19 cellular contexts compared by ENCODE assay signal in genomic region chr2:230414302-230414701, GRCh38. TPM values are rescaled to one million over a fixed set of nuclear protein-coding genes. Genes with fewer than 3 reads are reported as not detected.
DNase-seq lines count a peak whose midpoint lies in the region; ATAC-seq and TF ChIP-seq lines count a peak whose summit lies in the region.
"Had no signal": no experiment of that assay in that cellular context is flagged by ENCODE, and none has a peak within 500 bp of the region (broad histone marks: within the 10 kb centered on the region; RNA-seq: fewer than 3 reads in every experiment).

No MANE protein-coding gene starts in this region.

- no peak for DNase-seq in CD4-positive, alpha-beta memory T cell
- DNase-seq in lower lobe of right lung (no peak), D341Med (ENCODE audit: low spot score) (no peak), A673 (ENCODE audit: low spot score) (no peak), HT-29 (ENCODE audit: low spot score) (no peak)
- DNase-seq: C1 segment of cervical spinal cord; NCI-H187 treated with DMSO at 0.1 percent for 48 hours; NCI-H510A treated with DMSO at 0.1 percent for 48 hours; SJCRH30; stimulated activated CD4-positive, alpha-beta T cell treated with anti-CD3 and anti-CD28 coated beads, Interleukin-4, amount 100 ng/mL, for 24 hours; stimulated activated CD8-positive, alpha-beta memory T cell treated with anti-CD3 and anti-CD28 coated beads, Interleukin-4, amount 100 ng/mL, for 48 hours; trophoblast cell had no signal

- H3K27me3 ChIP-seq in BLaER1 treated with 17β-estradiol and CSF1 and Interleukin-3, amounts not matched to agents 10 nM and 100 nM = no peaks in the 10 kb centered on the region
- H3K27me3 ChIP-seq in CD4-positive, alpha-beta memory T cell (ENCODE audit: insufficient read depth, low read length) = no peaks in the 10 kb centered on the region
- no peaks in the 10 kb centered on the region for H3K27me3 ChIP-seq in lower lobe of right lung (ENCODE audit: low read depth)
- H3K27me3 ChIP-seq in A673 (replicated peaks; ENCODE audit: insufficient read depth, low read depth, low read length, poor library complexity) = peaks cover 20% of the 10 kb centered on the region
- H3K27me3 ChIP-seq: SJCRH30 had no signal

- peak overlapping the region; percentile 69 to 100 (median 99) for H3K27ac Mint-ChIP-seq in CD4-positive, alpha-beta memory T cell
- peak overlapping the region; percentile 96 for H3K27ac Mint-ChIP-seq in activated T-helper 17 cell treated with anti-CD3 and anti-CD28 coated beads, Interleukin-2, amount 50 U/mL, for 72 hours

- H3K4me3 ChIP-seq in BLaER1 treated with 17β-estradiol and CSF1 and Interleukin-3, amounts not matched to agents 10 nM and 100 nM = no peak overlapping the region
- no peak overlapping the region for H3K4me3 ChIP-seq in CD4-positive, alpha-beta memory T cell (ENCODE audit: low read length in 2 of 2)
- no peak overlapping the region for H3K4me3 ChIP-seq in lower lobe of right lung
- H3K4me3 ChIP-seq in A673 (ENCODE audit: low read depth, low read length, poor library complexity, severe bottlenecking) = no peak overlapping the region
- H3K4me3 ChIP-seq: cardiac muscle cell, hepatocyte, SJCRH30 had no signal

- intact Hi-C loops in CD4-positive, alpha-beta memory T cell (cut with micrococcal nuclease) = loop anchor here (5.0 to 10.0 kb wide), 2 partner anchors 300 to 347 kb away; partner anchors contain the start of genes CAB39 and SLC16A14
- intact Hi-C loops in lower lobe of right lung (cut with DNase I) = no loop called here
- intact Hi-C loops in A673 (cut with micrococcal nuclease; ENCODE audit: unreplicated experiment) = no loop called here

- peak overlapping the region in 6 of 11 experiments; percentile 78 to 98 (median 90); a peak in 11 of 22 replicates for H3K4me2 ChIP-seq in BLaER1 treated with 17β-estradiol and CSF1 and Interleukin-3, amounts not matched to agents 10 nM and 100 nM
- H3K4me2 ChIP-seq: hepatocyte had no signal

- BruUV-seq in A673 (replicated peaks; lab: Mats Ljungman, UMichigan) = no TSS peak

- peak overlapping the region in 5 of 11 experiments; percentile 15 to 96 (median 89); a peak in 6 of 22 replicates for H3K27ac ChIP-seq in BLaER1 treated with 17β-estradiol and CSF1 and Interleukin-3, amounts not matched to agents 10 nM and 100 nM
- peak overlapping the region; percentile 16 for H3K27ac ChIP-seq in CD4-positive, alpha-beta memory T cell (ENCODE audit: low read depth, low read length)
- peak overlapping the region; percentile 8 for H3K27ac ChIP-seq in lower lobe of right lung
- H3K27ac ChIP-seq in A673 (ENCODE audit: low read depth, low read length, poor library complexity, severe bottlenecking) = no peak overlapping the region
- H3K27ac ChIP-seq: cardiac muscle cell, hepatocyte, parathyroid adenoma, SJCRH30 had no signal

- no peaks in the 10 kb centered on the region for H3K9me3 ChIP-seq in BLaER1 treated with 17β-estradiol and CSF1 and Interleukin-3, amounts not matched to agents 10 nM and 100 nM (replicated peaks in 1 of 11)
- H3K9me3 ChIP-seq in CD4-positive, alpha-beta memory T cell (ENCODE audit: control insufficient read depth in 1 of 2, low read length in 2 of 2) = no peaks in the 10 kb centered on the region
- H3K9me3 ChIP-seq in lower lobe of right lung (no peaks in the 10 kb centered on the region), A673 (ENCODE audit: low read depth, low read length, poor library complexity, severe bottlenecking) (no peaks in the 10 kb centered on the region)
- H3K9me3 ChIP-seq: SJCRH30 had no signal

- H4K20me1 ChIP-seq in BLaER1 treated with 17β-estradiol and CSF1 and Interleukin-3, amounts not matched to agents 10 nM and 100 nM = peaks cover 0 to 20% (median 3%) of the 10 kb centered on the region in 11 experiments; a peak in 11 of 22 replicates

- H3K4me1 Mint-ChIP-seq in CD4-positive, alpha-beta memory T cell = peaks cover 41 to 90% (median 61%) of the 10 kb centered on the region in 4 donors
- peaks cover 26% of the 10 kb centered on the region for H3K4me1 Mint-ChIP-seq in activated T-helper 17 cell treated with anti-CD3 and anti-CD28 coated beads, Interleukin-2, amount 50 U/mL, for 72 hours

- H3K4me1 ChIP-seq in BLaER1 treated with 17β-estradiol and CSF1 and Interleukin-3, amounts not matched to agents 10 nM and 100 nM = peaks cover 49 to 80% (median 61%) of the 10 kb centered on the region in 10 experiments
- peaks cover 70% of the 10 kb centered on the region for H3K4me1 ChIP-seq in CD4-positive, alpha-beta memory T cell (ENCODE audit: insufficient read depth, low read length)
- H3K4me1 ChIP-seq in lower lobe of right lung (peaks cover 60% of the 10 kb centered on the region), A673 (ENCODE audit: insufficient read depth, low read length, poor library complexity, severe bottlenecking) (no peaks in the 10 kb centered on the region)

- TF ChIP-seq CTCF in lower lobe of right lung (IDR thresholded peaks at IDR 0.05) = no peak
- TF ChIP-seq CTCF in A673 (conservative IDR thresholded peaks at IDR 0.05; ENCODE audit: low read depth, low read length) = no peak

- POLR2A ChIA-PET in CD4-positive, alpha-beta memory T cell (lab: Charles Lee; ENCODE audit: partially characterized antibody) = interaction anchor here (0.9 to 4.9 kb wide), 4 partner anchors 28 to 189 kb away, joined by 5 to 23 read pairs (median 12); partner anchors contain the start of genes SP140 and SP140L
- POLR2A ChIA-PET in A673 (lab: Charles Lee; ENCODE audit: low non-redundant PET) = no interaction called here

- no peak overlapping the region for H3K9ac ChIP-seq in BLaER1 treated with 17β-estradiol and CSF1 and Interleukin-3, amounts not matched to agents 10 nM and 100 nM
- H3K9ac ChIP-seq: parathyroid adenoma had no signal

- H3K27me3 Mint-ChIP-seq in CD4-positive, alpha-beta memory T cell = no peaks in the 10 kb centered on the region
- no peaks in the 10 kb centered on the region for H3K27me3 Mint-ChIP-seq in activated T-helper 17 cell treated with anti-CD3 and anti-CD28 coated beads, Interleukin-2, amount 50 U/mL, for 72 hours

- H3K36me3 ChIP-seq in BLaER1 treated with 17β-estradiol and CSF1 and Interleukin-3, amounts not matched to agents 10 nM and 100 nM = peaks cover 0 to 10% (median 4%) of the 10 kb centered on the region in 11 experiments; a peak in 8 of 22 replicates
- no peaks in the 10 kb centered on the region for H3K36me3 ChIP-seq in CD4-positive, alpha-beta memory T cell (ENCODE audit: insufficient read depth, low read length)
- H3K36me3 ChIP-seq in lower lobe of right lung (no peaks in the 10 kb centered on the region), A673 (ENCODE audit: insufficient read depth, low read length, poor library complexity, severe bottlenecking) (no peaks in the 10 kb centered on the region)
- H3K36me3 ChIP-seq: cardiac muscle cell, SJCRH30 had no signal

- CTCF ChIA-PET in CD4-positive, alpha-beta memory T cell (lab: Charles Lee; ENCODE audit: partially characterized antibody) = no interaction called here
- CTCF ChIA-PET in A673 (lab: Charles Lee) = no interaction called here

- peak overlapping the region; percentile 49 to 100 (median 92) for H3K4me3 Mint-ChIP-seq in CD4-positive, alpha-beta memory T cell
- peak overlapping the region; percentile 100 for H3K4me3 Mint-ChIP-seq in activated T-helper 17 cell treated with anti-CD3 and anti-CD28 coated beads, Interleukin-2, amount 50 U/mL, for 72 hours

- no peak for ATAC-seq in activated T-helper 17 cell treated with anti-CD3 and anti-CD28 coated beads, Interleukin-2, amount 50 U/mL, for 72 hours (replicated peaks)
- ATAC-seq in lower lobe of right lung (no peak), GM18517 (IDR thresholded peaks at IDR 0.05; ENCODE audit: unreplicated experiment) (no peak)
- ATAC-seq: HepG2 had no signal

- H3K36me3 Mint-ChIP-seq in CD4-positive, alpha-beta memory T cell = peaks cover 18 to 39% of the 10 kb centered on the region in 2 donors
- H3K36me3 Mint-ChIP-seq in activated T-helper 17 cell treated with anti-CD3 and anti-CD28 coated beads, Interleukin-2, amount 50 U/mL, for 72 hours (ENCODE audit: low read depth) = peaks cover 22% of the 10 kb centered on the region

- H3K9me3 Mint-ChIP-seq in CD4-positive, alpha-beta memory T cell = no peaks in the 10 kb centered on the region
- H3K9me3 Mint-ChIP-seq in activated T-helper 17 cell treated with anti-CD3 and anti-CD28 coated beads, Interleukin-2, amount 50 U/mL, for 72 hours = no peaks in the 10 kb centered on the region

RNA-seq across cellular contexts. Expression of gene SP100, which starts 1.7 kb away (rescaled TPM):
- 100 to 1,000 TPM; 210 to 226 TPM for total RNA-seq in CD4-positive, alpha-beta memory T cell
- 100 to 1,000 TPM; 101 to 222 TPM for polyA plus RNA-seq in CD4-positive, alpha-beta memory T cell
- 100 to 1,000 TPM; 131 to 175 TPM for total RNA-seq in activated T-helper 17 cell treated with anti-CD3 and anti-CD28 coated beads, Interleukin-2, amount 50 U/mL, for 72 hours
- total RNA-seq in lower lobe of right lung (162 TPM), A673 (2021) (2.9 and 3.8 TPM in 2 replicates)
- total RNA-seq in HT-29 (2014; rRNA removed; shearing (Covaris generic)) = 23.6 and 28.4 TPM in 2 replicates
- total RNA-seq: cardiac muscle cell had no signal
